Comparison of ENCODE assay signal across 1 cellular context in the genomic region with DNA sequence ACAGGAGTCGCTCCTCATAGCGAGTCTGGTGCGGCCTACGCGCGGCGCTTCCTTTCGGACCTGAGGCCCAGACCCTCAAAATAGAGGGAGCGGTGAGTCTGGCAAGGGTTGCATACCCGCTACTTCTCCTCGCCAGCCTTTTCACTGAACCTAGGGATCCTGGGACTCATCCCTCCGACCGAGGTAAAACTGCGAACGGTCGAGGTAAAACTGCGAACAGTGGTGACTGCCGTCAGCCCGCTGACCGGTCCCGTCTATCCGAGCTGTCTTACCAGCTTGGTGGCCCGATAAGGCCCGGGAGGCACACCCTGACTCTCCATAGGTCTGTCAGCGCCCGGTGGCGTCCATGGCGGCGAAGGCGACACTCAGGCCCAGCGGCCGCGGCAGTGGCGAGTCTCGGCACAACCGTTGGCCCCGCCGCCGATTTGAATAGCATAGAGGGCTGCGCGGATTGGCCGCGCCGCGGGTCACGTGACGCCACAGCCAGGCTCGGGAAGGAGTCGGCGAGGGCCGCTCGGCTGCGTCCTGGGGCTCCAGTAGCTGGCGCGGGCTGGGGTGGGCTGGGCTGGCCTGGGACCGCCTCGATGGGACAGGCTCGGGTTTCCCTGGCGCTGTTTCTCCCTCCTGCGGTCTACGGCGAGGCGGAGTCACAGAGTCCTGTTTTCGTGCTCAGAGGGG.
TF ChIP-seq lines count a peak whose summit lies in the region.

A gene with protein sequence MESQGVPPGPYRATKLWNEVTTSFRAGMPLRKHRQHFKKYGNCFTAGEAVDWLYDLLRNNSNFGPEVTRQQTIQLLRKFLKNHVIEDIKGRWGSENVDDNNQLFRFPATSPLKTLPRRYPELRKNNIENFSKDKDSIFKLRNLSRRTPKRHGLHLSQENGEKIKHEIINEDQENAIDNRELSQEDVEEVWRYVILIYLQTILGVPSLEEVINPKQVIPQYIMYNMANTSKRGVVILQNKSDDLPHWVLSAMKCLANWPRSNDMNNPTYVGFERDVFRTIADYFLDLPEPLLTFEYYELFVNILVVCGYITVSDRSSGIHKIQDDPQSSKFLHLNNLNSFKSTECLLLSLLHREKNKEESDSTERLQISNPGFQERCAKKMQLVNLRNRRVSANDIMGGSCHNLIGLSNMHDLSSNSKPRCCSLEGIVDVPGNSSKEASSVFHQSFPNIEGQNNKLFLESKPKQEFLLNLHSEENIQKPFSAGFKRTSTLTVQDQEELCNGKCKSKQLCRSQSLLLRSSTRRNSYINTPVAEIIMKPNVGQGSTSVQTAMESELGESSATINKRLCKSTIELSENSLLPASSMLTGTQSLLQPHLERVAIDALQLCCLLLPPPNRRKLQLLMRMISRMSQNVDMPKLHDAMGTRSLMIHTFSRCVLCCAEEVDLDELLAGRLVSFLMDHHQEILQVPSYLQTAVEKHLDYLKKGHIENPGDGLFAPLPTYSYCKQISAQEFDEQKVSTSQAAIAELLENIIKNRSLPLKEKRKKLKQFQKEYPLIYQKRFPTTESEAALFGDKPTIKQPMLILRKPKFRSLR (minus strand): TSS at position 403 of the 678 bp plus-strand sequence. CDS start 83 bp downstream, at position 320.

TF ChIP-seq in HEK293, 187 proteins besides CTCF, POLR2A, EP300 and RAD21 (continued from another document and continues in another):
- TF ChIP-seq, protein P1, sequence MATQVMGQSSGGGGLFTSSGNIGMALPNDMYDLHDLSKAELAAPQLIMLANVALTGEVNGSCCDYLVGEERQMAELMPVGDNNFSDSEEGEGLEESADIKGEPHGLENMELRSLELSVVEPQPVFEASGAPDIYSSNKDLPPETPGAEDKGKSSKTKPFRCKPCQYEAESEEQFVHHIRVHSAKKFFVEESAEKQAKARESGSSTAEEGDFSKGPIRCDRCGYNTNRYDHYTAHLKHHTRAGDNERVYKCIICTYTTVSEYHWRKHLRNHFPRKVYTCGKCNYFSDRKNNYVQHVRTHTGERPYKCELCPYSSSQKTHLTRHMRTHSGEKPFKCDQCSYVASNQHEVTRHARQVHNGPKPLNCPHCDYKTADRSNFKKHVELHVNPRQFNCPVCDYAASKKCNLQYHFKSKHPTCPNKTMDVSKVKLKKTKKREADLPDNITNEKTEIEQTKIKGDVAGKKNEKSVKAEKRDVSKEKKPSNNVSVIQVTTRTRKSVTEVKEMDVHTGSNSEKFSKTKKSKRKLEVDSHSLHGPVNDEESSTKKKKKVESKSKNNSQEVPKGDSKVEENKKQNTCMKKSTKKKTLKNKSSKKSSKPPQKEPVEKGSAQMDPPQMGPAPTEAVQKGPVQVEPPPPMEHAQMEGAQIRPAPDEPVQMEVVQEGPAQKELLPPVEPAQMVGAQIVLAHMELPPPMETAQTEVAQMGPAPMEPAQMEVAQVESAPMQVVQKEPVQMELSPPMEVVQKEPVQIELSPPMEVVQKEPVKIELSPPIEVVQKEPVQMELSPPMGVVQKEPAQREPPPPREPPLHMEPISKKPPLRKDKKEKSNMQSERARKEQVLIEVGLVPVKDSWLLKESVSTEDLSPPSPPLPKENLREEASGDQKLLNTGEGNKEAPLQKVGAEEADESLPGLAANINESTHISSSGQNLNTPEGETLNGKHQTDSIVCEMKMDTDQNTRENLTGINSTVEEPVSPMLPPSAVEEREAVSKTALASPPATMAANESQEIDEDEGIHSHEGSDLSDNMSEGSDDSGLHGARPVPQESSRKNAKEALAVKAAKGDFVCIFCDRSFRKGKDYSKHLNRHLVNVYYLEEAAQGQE (tag by site-specific recombination; IDR thresholded peaks at IDR 0.05): no peak; the same call in 1 of the 2 replicates
- peak; percentile 85 for TF ChIP-seq ZXDB (tag by site-specific recombination; IDR thresholded peaks at IDR 0.05)
- TF ChIP-seq ZNF48 (tag by site-specific recombination; IDR thresholded peaks at IDR 0.05): no peak
- TF ChIP-seq ZBTB48 (tag by site-specific recombination; IDR thresholded peaks at IDR 0.05): peak; percentile 83
- peak; percentile 76; the same call in 1 of the 2 replicates for TF ChIP-seq YY1 (tag by site-specific recombination; IDR thresholded peaks at IDR 0.05)
- no peak for TF ChIP-seq ZNF248 (tag by site-specific recombination; IDR thresholded peaks at IDR 0.05)
- TF ChIP-seq KLF1 (tag by site-specific recombination; IDR thresholded peaks at IDR 0.05): no peak
- TF ChIP-seq ZNF169 (tag by site-specific recombination; IDR thresholded peaks at IDR 0.05): no peak
- no peak for TF ChIP-seq ZNF211 (tag by site-specific recombination; IDR thresholded peaks at IDR 0.05; ENCODE audit: low read depth)
- TF ChIP-seq, protein P2, sequence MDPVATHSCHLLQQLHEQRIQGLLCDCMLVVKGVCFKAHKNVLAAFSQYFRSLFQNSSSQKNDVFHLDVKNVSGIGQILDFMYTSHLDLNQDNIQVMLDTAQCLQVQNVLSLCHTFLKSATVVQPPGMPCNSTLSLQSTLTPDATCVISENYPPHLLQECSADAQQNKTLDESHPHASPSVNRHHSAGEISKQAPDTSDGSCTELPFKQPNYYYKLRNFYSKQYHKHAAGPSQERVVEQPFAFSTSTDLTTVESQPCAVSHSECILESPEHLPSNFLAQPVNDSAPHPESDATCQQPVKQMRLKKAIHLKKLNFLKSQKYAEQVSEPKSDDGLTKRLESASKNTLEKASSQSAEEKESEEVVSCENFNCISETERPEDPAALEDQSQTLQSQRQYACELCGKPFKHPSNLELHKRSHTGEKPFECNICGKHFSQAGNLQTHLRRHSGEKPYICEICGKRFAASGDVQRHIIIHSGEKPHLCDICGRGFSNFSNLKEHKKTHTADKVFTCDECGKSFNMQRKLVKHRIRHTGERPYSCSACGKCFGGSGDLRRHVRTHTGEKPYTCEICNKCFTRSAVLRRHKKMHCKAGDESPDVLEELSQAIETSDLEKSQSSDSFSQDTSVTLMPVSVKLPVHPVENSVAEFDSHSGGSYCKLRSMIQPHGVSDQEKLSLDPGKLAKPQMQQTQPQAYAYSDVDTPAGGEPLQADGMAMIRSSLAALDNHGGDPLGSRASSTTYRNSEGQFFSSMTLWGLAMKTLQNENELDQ (tag by site-specific recombination; IDR thresholded peaks at IDR 0.05; ENCODE audit: low read depth): no peak
- TF ChIP-seq, protein P3, sequence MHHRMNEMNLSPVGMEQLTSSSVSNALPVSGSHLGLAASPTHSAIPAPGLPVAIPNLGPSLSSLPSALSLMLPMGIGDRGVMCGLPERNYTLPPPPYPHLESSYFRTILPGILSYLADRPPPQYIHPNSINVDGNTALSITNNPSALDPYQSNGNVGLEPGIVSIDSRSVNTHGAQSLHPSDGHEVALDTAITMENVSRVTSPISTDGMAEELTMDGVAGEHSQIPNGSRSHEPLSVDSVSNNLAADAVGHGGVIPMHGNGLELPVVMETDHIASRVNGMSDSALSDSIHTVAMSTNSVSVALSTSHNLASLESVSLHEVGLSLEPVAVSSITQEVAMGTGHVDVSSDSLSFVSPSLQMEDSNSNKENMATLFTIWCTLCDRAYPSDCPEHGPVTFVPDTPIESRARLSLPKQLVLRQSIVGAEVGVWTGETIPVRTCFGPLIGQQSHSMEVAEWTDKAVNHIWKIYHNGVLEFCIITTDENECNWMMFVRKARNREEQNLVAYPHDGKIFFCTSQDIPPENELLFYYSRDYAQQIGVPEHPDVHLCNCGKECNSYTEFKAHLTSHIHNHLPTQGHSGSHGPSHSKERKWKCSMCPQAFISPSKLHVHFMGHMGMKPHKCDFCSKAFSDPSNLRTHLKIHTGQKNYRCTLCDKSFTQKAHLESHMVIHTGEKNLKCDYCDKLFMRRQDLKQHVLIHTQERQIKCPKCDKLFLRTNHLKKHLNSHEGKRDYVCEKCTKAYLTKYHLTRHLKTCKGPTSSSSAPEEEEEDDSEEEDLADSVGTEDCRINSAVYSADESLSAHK (tag by site-specific recombination; IDR thresholded peaks at IDR 0.05): 0 out of 2 replicates have a peak, but pooled peaks have one; percentile 27
- TF ChIP-seq GLIS1 (tag by site-specific recombination; IDR thresholded peaks at IDR 0.05): peak; percentile 80
- TF ChIP-seq, protein P4, sequence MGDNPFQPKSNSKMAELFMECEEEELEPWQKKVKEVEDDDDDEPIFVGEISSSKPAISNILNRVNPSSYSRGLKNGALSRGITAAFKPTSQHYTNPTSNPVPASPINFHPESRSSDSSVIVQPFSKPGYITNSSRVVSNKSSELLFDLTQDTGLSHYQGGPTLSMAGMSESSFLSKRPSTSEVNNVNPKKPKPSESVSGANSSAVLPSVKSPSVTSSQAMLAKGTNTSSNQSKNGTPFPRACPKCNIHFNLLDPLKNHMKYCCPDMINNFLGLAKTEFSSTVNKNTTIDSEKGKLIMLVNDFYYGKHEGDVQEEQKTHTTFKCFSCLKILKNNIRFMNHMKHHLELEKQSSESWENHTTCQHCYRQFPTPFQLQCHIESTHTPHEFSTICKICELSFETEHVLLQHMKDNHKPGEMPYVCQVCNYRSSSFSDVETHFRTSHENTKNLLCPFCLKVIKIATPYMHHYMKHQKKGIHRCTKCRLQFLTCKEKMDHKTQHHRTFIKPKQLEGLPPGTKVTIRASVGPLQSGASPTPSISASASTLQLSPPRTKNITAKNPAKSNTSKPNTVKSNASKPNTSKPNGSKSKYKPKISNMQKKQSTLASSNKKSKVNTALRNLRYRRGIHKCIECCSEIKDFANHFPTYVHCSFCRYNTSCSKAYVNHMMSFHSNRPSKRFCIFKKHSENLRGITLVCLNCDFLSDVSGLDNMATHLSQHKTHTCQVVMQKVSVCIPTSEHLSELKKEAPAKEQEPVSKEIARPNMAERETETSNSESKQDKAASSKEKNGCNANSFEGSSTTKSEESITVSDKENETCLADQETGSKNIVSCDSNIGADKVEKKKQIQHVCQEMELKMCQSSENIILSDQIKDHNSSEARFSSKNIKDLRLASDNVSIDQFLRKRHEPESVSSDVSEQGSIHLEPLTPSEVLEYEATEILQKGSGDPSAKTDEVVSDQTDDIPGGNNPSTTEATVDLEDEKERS (tag by site-specific recombination; IDR thresholded peaks at IDR 0.05): no peak
- TF ChIP-seq ZNF624 (tag by site-specific recombination; IDR thresholded peaks at IDR 0.05): no peak
- no peak for TF ChIP-seq ZNF221 (tag by site-specific recombination; IDR thresholded peaks at IDR 0.05; ENCODE audit: borderline replicate concordance)
- peak; percentile 54; the same call in 1 of the 2 replicates for TF ChIP-seq ZNF843 (tag by site-specific recombination; IDR thresholded peaks at IDR 0.05)
- TF ChIP-seq ZNF629 (tag by site-specific recombination; IDR thresholded peaks at IDR 0.05): peak; percentile 38; the same call in 1 of the 2 replicates
- TF ChIP-seq YY2 (tag by site-specific recombination; IDR thresholded peaks at IDR 0.05): peak; percentile 55; the same call in 1 of the 2 replicates
- TF ChIP-seq, protein P5, sequence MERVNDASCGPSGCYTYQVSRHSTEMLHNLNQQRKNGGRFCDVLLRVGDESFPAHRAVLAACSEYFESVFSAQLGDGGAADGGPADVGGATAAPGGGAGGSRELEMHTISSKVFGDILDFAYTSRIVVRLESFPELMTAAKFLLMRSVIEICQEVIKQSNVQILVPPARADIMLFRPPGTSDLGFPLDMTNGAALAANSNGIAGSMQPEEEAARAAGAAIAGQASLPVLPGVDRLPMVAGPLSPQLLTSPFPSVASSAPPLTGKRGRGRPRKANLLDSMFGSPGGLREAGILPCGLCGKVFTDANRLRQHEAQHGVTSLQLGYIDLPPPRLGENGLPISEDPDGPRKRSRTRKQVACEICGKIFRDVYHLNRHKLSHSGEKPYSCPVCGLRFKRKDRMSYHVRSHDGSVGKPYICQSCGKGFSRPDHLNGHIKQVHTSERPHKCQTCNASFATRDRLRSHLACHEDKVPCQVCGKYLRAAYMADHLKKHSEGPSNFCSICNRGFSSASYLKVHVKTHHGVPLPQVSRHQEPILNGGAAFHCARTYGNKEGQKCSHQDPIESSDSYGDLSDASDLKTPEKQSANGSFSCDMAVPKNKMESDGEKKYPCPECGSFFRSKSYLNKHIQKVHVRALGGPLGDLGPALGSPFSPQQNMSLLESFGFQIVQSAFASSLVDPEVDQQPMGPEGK (tag by site-specific recombination; IDR thresholded peaks at IDR 0.05): peak; percentile 85
- TF ChIP-seq ZNF292 (tag by site-specific recombination; IDR thresholded peaks at IDR 0.05; ENCODE audit: borderline replicate concordance, low read depth): no peak
- TF ChIP-seq KLF9 (tag by site-specific recombination; IDR thresholded peaks at IDR 0.05; ENCODE audit: low read depth): 0 out of 2 replicates have a peak, but pooled peaks have one; percentile 10
- no peak for TF ChIP-seq MEIS1 (CRISPR knock-in tag; IDR thresholded peaks at IDR 0.05; ENCODE audit: borderline replicate concordance)
- TF ChIP-seq, protein P6, sequence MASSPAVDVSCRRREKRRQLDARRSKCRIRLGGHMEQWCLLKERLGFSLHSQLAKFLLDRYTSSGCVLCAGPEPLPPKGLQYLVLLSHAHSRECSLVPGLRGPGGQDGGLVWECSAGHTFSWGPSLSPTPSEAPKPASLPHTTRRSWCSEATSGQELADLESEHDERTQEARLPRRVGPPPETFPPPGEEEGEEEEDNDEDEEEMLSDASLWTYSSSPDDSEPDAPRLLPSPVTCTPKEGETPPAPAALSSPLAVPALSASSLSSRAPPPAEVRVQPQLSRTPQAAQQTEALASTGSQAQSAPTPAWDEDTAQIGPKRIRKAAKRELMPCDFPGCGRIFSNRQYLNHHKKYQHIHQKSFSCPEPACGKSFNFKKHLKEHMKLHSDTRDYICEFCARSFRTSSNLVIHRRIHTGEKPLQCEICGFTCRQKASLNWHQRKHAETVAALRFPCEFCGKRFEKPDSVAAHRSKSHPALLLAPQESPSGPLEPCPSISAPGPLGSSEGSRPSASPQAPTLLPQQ (tag by site-specific recombination; IDR thresholded peaks at IDR 0.05): peak; percentile 65
- TF ChIP-seq, protein P7, sequence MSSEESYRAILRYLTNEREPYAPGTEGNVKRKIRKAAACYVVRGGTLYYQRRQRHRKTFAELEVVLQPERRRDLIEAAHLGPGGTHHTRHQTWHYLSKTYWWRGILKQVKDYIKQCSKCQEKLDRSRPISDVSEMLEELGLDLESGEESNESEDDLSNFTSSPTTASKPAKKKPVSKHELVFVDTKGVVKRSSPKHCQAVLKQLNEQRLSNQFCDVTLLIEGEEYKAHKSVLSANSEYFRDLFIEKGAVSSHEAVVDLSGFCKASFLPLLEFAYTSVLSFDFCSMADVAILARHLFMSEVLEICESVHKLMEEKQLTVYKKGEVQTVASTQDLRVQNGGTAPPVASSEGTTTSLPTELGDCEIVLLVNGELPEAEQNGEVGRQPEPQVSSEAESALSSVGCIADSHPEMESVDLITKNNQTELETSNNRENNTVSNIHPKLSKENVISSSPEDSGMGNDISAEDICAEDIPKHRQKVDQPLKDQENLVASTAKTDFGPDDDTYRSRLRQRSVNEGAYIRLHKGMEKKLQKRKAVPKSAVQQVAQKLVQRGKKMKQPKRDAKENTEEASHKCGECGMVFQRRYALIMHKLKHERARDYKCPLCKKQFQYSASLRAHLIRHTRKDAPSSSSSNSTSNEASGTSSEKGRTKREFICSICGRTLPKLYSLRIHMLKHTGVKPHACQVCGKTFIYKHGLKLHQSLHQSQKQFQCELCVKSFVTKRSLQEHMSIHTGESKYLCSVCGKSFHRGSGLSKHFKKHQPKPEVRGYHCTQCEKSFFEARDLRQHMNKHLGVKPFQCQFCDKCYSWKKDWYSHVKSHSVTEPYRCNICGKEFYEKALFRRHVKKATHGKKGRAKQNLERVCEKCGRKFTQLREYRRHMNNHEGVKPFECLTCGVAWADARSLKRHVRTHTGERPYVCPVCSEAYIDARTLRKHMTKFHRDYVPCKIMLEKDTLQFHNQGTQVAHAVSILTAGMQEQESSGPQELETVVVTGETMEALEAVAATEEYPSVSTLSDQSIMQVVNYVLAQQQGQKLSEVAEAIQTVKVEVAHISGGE (tag by site-specific recombination; conservative IDR thresholded peaks at IDR 0.05; ENCODE audit: low read depth): no peak; the same call in 1 of the 2 replicates
- TF ChIP-seq HOXD13 (CRISPR knock-in tag; IDR thresholded peaks at IDR 0.05; ENCODE audit: borderline replicate concordance): no peak
- no peak for TF ChIP-seq RBAK (tag by site-specific recombination; IDR thresholded peaks at IDR 0.05)
- TF ChIP-seq ZNF394 (tag by site-specific recombination; IDR thresholded peaks at IDR 0.05; ENCODE audit: borderline replicate concordance): peak; percentile 63
- TF ChIP-seq ZNF140 (tag by site-specific recombination; IDR thresholded peaks at IDR 0.05): no peak
- 0 out of 2 replicates have a peak, but pooled peaks have one; percentile 28 for TF ChIP-seq ZSCAN23 (tag by site-specific recombination; IDR thresholded peaks at IDR 0.05)
